Comparison of ENCODE assay signal across 13 cellular contexts in genomic region chr2:44928660-44929471, GRCh38. TPM values are rescaled to one million over a fixed set of nuclear protein-coding genes. Genes with fewer than 3 reads are reported as not detected.
DNase-seq lines count a peak whose midpoint lies in the region; ATAC-seq and TF ChIP-seq lines count a peak whose summit lies in the region.
"Had no signal": no experiment of that assay in that cellular context is flagged by ENCODE, and none has a peak within 500 bp of the region (broad histone marks: within the 10 kb centered on the region; RNA-seq: fewer than 3 reads in every experiment).

No MANE protein-coding gene starts in this region.

- WGBS in right cardiac atrium = 2% methylated on average over 83 of the region's 83 CpGs

- H2AFZ ChIP-seq in PC-3 (ENCODE audit: low read length) = no peak overlapping the region

- intact Hi-C loops in PC-3 (cut with micrococcal nuclease) = no loop called here
- intact Hi-C loops in right cardiac atrium (cut with DNase I) = no loop called here
- intact Hi-C loops in CD4-positive, alpha-beta T cell (cut with DNase I, micrococcal nuclease) = no loop called here

- H3F3A ChIP-seq in PC-3 (ENCODE audit: low read length, unreplicated experiment) = no peaks in the 10 kb centered on the region

- H3K27me3 ChIP-seq in BLaER1 (peaks cover 99% of the 10 kb centered on the region), PC-3 (ENCODE audit: low read length) (peaks cover 28% of the 10 kb centered on the region), right cardiac atrium (ENCODE audit: control insufficient read depth, insufficient read depth) (peaks cover 5% of the 10 kb centered on the region)
- H3K27me3 ChIP-seq in CD4-positive, alpha-beta T cell (ENCODE audit: control insufficient read depth, insufficient read depth, low read length) = peaks cover 80% of the 10 kb centered on the region
- H3K27me3 ChIP-seq: SJCRH30 had no signal

- no peak overlapping the region for H3K27ac Mint-ChIP-seq in CD4-positive, alpha-beta T cell

- H4K20me1 ChIP-seq in BLaER1 = peaks cover 71% of the 10 kb centered on the region
- no peaks in the 10 kb centered on the region for H4K20me1 ChIP-seq in PC-3 (ENCODE audit: low read length)

- no peaks in the 10 kb centered on the region for H3K9me2 ChIP-seq in PC-3 (replicated peaks; ENCODE audit: low read length)

- no peak for DNase-seq in PC-3
- DNase-seq in right cardiac atrium = no peak
- peak; percentile 87 for DNase-seq in retina
- no peak for DNase-seq in GM19240 (ENCODE audit: insufficient read length, low spot score)
- no peak for DNase-seq in NCI-H774 (lab: John Stamatoyannopoulos, UW)
- DNase-seq in CD4-positive, alpha-beta T cell = no peak
- DNase-seq: caudate nucleus, NCI-H1105 treated with DMSO at 0.1 percent for 48 hours, occipital lobe, SJCRH30 had no signal

- peaks cover 17% of the 10 kb centered on the region for H3K4me1 Mint-ChIP-seq in CD4-positive, alpha-beta T cell (ENCODE audit: low read depth)

- no peak for TF ChIP-seq CTCF in PC-3 (conservative IDR thresholded peaks at IDR 0.05; ENCODE audit: low read depth, low read length)
- no peak for TF ChIP-seq CTCF in CD4-positive, alpha-beta T cell (IDR thresholded peaks at IDR 0.05)

- no peaks in the 10 kb centered on the region for H3K9me3 Mint-ChIP-seq in CD4-positive, alpha-beta T cell

- ATAC-seq in PC-3 = no peak
- ATAC-seq in right cardiac atrium = peak; percentile 41 to 42
- no peak for ATAC-seq in HG02610 (IDR thresholded peaks at IDR 0.05; ENCODE audit: unreplicated experiment)
- ATAC-seq in CD4-positive, alpha-beta T cell (ENCODE audit: poor library complexity) = no peak

- H3K79me2 ChIP-seq in PC-3 (ENCODE audit: low read length) = no peaks in the 10 kb centered on the region

- H3K36me3 Mint-ChIP-seq in CD4-positive, alpha-beta T cell (ENCODE audit: low read depth) = no peaks in the 10 kb centered on the region

- no TSS peak for BruUV-seq in PC-3 (replicated peaks; lab: Mats Ljungman, UMichigan)

- H3K4me3 ChIP-seq in BLaER1 (peak overlapping the region; percentile 42; the same call in 1 of the 2 replicates), PC-3 (ENCODE audit: low read length) (peak overlapping the region; percentile 30), right cardiac atrium (ENCODE audit: low read length) (peak overlapping the region; percentile 26)
- H3K4me3 ChIP-seq: SJCRH30 had no signal

- no peaks in the 10 kb centered on the region for H3K36me3 ChIP-seq in BLaER1
- no peaks in the 10 kb centered on the region for H3K36me3 ChIP-seq in PC-3 (ENCODE audit: low read depth, low read length)
- H3K36me3 ChIP-seq: SJCRH30 had no signal

- H3K27ac ChIP-seq in BLaER1 (no peak overlapping the region), PC-3 (ENCODE audit: low read length) (no peak overlapping the region), right cardiac atrium (ENCODE audit: low read length) (no peak overlapping the region)
- H3K27ac ChIP-seq in CD4-positive, alpha-beta T cell (ENCODE audit: low read depth, low read length) = no peak overlapping the region
- H3K27ac ChIP-seq: SJCRH30 had no signal

- H3K4me2 ChIP-seq in BLaER1 (no peak overlapping the region), PC-3 (ENCODE audit: low read length) (peak overlapping the region; percentile 54; the same call in 1 of the 2 replicates)

- POLR2A ChIA-PET in PC-3 (lab: Charles Lee; ENCODE audit: unreplicated experiment) = no interaction called here
- POLR2A ChIA-PET in CD4-positive, alpha-beta T cell (lab: Charles Lee) = no interaction called here

- H3K9ac ChIP-seq in BLaER1 = no peak overlapping the region
- no peak overlapping the region for H3K9ac ChIP-seq in PC-3 (ENCODE audit: low read length)

- H3K9me3 ChIP-seq in BLaER1 (peaks cover 54% of the 10 kb centered on the region), PC-3 (ENCODE audit: low read length) (no peaks in the 10 kb centered on the region), right cardiac atrium (ENCODE audit: control insufficient read depth, low read length) (no peaks in the 10 kb centered on the region)
- H3K9me3 ChIP-seq in CD4-positive, alpha-beta T cell (ENCODE audit: control insufficient read depth, low read length) = no peaks in the 10 kb centered on the region
- H3K9me3 ChIP-seq: SJCRH30 had no signal

- CTCF ChIA-PET in PC-3 (lab: Charles Lee) = no interaction called here
- CTCF ChIA-PET in CD4-positive, alpha-beta T cell (lab: Charles Lee) = no interaction called here

- H3K27me3 Mint-ChIP-seq in CD4-positive, alpha-beta T cell = peaks cover 89% of the 10 kb centered on the region

- no peak overlapping the region for H3K4me3 Mint-ChIP-seq in CD4-positive, alpha-beta T cell

- no peaks in the 10 kb centered on the region for H3K4me1 ChIP-seq in BLaER1
- H3K4me1 ChIP-seq in PC-3 (ENCODE audit: insufficient read depth, low read length) = no peaks in the 10 kb centered on the region
- no peaks in the 10 kb centered on the region for H3K4me1 ChIP-seq in right cardiac atrium (ENCODE audit: control insufficient read depth, insufficient read depth, low read length)
- H3K4me1 ChIP-seq: SJCRH30 had no signal

RNA-seq across cellular contexts. Expression of gene SIX3, which starts 12.6 kb away (rescaled TPM):
- total RNA-seq in PC-3 (2014; rRNA removed) = 0.07 TPM in 1 of 2 replicates, not detected in the other
- not detected for total RNA-seq in right cardiac atrium
- polyA plus RNA-seq in right cardiac atrium = not detected
- total RNA-seq in CD4-positive, alpha-beta T cell = not detected
- total RNA-seq: occipital lobe, ureter had no signal

Comparison
In these comparisons a context has a peak if more than half of its experiments do, and no peak if none do; other contexts are left out.
1. ATAC-seq: peak in right cardiac atrium (2 of 2); none in PC-3 (single experiment), HG02610 (single experiment) and CD4-positive, alpha-beta T cell (single experiment).
2. Peak in every context shown above with its lines, with median percentiles within 50 percentile points of each other: H3K4me3 ChIP-seq.